In the genomic region with DNA sequence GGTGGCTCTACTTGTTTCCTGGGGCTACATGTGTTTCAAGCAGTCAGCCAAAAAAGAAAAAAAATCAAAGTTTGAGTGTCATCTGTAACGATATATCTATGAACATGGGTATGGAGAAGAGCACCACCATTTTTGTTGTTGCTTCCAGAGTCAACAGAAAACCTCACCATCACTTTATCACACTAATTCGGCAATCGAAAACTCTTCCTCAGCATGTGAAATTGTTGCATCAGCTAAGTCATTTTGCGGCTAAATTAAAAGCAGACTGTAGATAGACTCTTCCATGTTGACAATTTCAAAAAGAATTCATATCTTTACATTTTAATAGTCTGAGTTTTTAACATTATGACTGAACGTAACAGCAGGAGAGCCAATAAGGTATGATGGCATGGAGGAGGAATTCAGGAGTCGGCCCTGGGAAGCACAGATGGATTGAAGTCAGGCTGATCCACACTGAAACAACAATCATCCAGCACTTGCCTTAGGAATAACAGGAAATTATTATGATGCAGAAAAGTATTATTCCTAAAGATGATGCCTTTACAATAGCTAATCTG, we compare ENCODE assay signal across 14 cellular contexts.
DNase-seq lines count a peak whose midpoint lies in the region; ATAC-seq and TF ChIP-seq lines count a peak whose summit lies in the region.
"Had no signal": no experiment of that assay in that cellular context is flagged by ENCODE, and none has a peak within 500 bp of the region (broad histone marks: within the 10 kb centered on the region; RNA-seq: fewer than 3 reads in every experiment).

No MANE protein-coding gene starts in this region.

- ATAC-seq in GM18498 (IDR thresholded peaks at IDR 0.05; ENCODE audit: unreplicated experiment), result no peak
- ATAC-seq: activated naive CD8-positive, alpha-beta T cell treated with anti-CD3 and anti-CD28 coated beads, Interleukin-2, amount 50 U/mL, for 24 hours; stimulated activated effector memory CD8-positive, alpha-beta T cell treated with anti-CD3 and anti-CD28 coated beads, Interleukin-12 subunit alpha, Interleukin-12 subunit beta, amount 100 ng/mL, for 72 hours had no signal

- H2AK5ac ChIP-seq in neuronal stem cell (ENCODE audit: low read depth, low read length), result no peak overlapping the region

- no peak overlapping the region for H4K8ac ChIP-seq in neuronal stem cell (ENCODE audit: low read depth, low read length)

- no peak overlapping the region for H3K23ac ChIP-seq in neuronal stem cell (ENCODE audit: low read depth, low read length, poor library complexity)

- CTCF ChIA-PET in GM10248 (lab: Yijun Ruan, JAX), result no interaction called here

- no peak overlapping the region for H3K9ac ChIP-seq in neuronal stem cell (ENCODE audit: low read depth, low read length, poor library complexity)

- peaks cover 23% of the 10 kb centered on the region for H3K4me1 Mint-ChIP-seq in activated T-helper 2 cell treated with anti-CD3 and anti-CD28 coated beads, Interferon-gamma antibody, Interleukin-2, Interleukin-4, amounts not matched to agents 10 μg/mL and 5 μg/mL and 100 μg/mL, durations not matched to agents 14 hours and 24 hours and 36 hours (ENCODE audit: low read depth)

- H3K18ac ChIP-seq in neuronal stem cell (ENCODE audit: low read length), result no peak overlapping the region

- no peak overlapping the region for H2BK120ac ChIP-seq in neuronal stem cell (ENCODE audit: low read depth, low read length)

- H3K4ac ChIP-seq in neuronal stem cell (ENCODE audit: low read length), result no peak overlapping the region

- H3K27ac ChIP-seq in neuronal stem cell (replicated peaks; ENCODE audit: low read length), result no peak overlapping the region
- H3K27ac ChIP-seq: C4-2B had no signal

- H3K36me3 ChIP-seq in neuronal stem cell (replicated peaks in 1 of 2; ENCODE audit: control insufficient read depth in 2 of 2, insufficient read depth in 2 of 2, low read length in 2 of 2), result no peaks in the 10 kb centered on the region

- no peak overlapping the region for H2BK5ac ChIP-seq in neuronal stem cell (ENCODE audit: low read length)

- peak overlapping the region; percentile 43 for H2AFZ ChIP-seq in neuronal stem cell (ENCODE audit: low read length)

- H2BK12ac ChIP-seq in neuronal stem cell (ENCODE audit: low read length), result no peak overlapping the region

- no peak overlapping the region for H2BK15ac ChIP-seq in neuronal stem cell (ENCODE audit: low read length)

- H3K27me3 Mint-ChIP-seq in activated T-helper 2 cell treated with anti-CD3 and anti-CD28 coated beads, Interferon-gamma antibody, Interleukin-2, Interleukin-4, amounts not matched to agents 10 μg/mL and 5 μg/mL and 100 μg/mL, durations not matched to agents 14 hours and 24 hours and 36 hours (ENCODE audit: low read depth), result peaks cover 4% of the 10 kb centered on the region

- peaks cover 11% of the 10 kb centered on the region for H3K9me3 Mint-ChIP-seq in activated T-helper 2 cell treated with anti-CD3 and anti-CD28 coated beads, Interferon-gamma antibody, Interleukin-2, Interleukin-4, amounts not matched to agents 10 μg/mL and 5 μg/mL and 100 μg/mL, durations not matched to agents 14 hours and 24 hours and 36 hours
- H3K9me3 Mint-ChIP-seq: stimulated activated effector memory CD8-positive, alpha-beta T cell treated with anti-CD3 and anti-CD28 coated beads, Interleukin-12 subunit alpha, Interleukin-12 subunit beta, amount 100 ng/mL, for 72 hours had no signal

- POLR2A ChIA-PET in GM10248 (lab: Yijun Ruan, JAX), result no interaction called here

- H3K27ac Mint-ChIP-seq in activated T-helper 2 cell treated with anti-CD3 and anti-CD28 coated beads, Interferon-gamma antibody, Interleukin-2, Interleukin-4, amounts not matched to agents 10 μg/mL and 5 μg/mL and 100 μg/mL, durations not matched to agents 14 hours and 24 hours and 36 hours, result no peak overlapping the region
- H3K27ac Mint-ChIP-seq: activated naive CD8-positive, alpha-beta T cell treated with anti-CD3 and anti-CD28 coated beads, Interleukin-2, amount 50 U/mL, for 24 hours; stimulated activated effector memory CD8-positive, alpha-beta T cell treated with anti-CD3 and anti-CD28 coated beads, Interleukin-12 subunit alpha, Interleukin-12 subunit beta, amount 100 ng/mL, for 72 hours had no signal

- in situ Hi-C loops in SK-MEL-5 (cut with HindIII; ENCODE audit: low pct_unique_long_range_greater_than_20kb, low sequenced_read_pairs), result no loop called here

- TF ChIP-seq CTCF in GM10248 (IDR thresholded peaks at IDR 0.05; ENCODE audit: control extremely low read depth, extremely low read depth, low read depth, missing control alignments), result no peak

- no peaks in the 10 kb centered on the region for H3K9me3 ChIP-seq in neuronal stem cell (replicated peaks in 1 of 2; ENCODE audit: control insufficient read depth in 2 of 2, insufficient read depth in 1 of 2, low read depth in 1 of 2, low read length in 2 of 2)

- peaks cover 3 to 26% of the 10 kb centered on the region in 2 donors for H3K4me1 ChIP-seq in neuronal stem cell (ENCODE audit: control insufficient read depth in 2 of 2, insufficient read depth in 1 of 2, low read depth in 1 of 2, low read length in 2 of 2)

- no CpG with 5 or more reads among the region's 6 CpGs for WGBS in neuronal stem cell (ENCODE audit: extremely low coverage in 2 of 2, insufficient read length in 2 of 2, insufficient replicate concordance in 1 of 2), 2 donors

- no peak overlapping the region for H3K4me3 Mint-ChIP-seq in activated T-helper 2 cell treated with anti-CD3 and anti-CD28 coated beads, Interferon-gamma antibody, Interleukin-2, Interleukin-4, amounts not matched to agents 10 μg/mL and 5 μg/mL and 100 μg/mL, durations not matched to agents 14 hours and 24 hours and 36 hours (ENCODE audit: low read depth)
- H3K4me3 Mint-ChIP-seq: activated naive CD8-positive, alpha-beta T cell treated with anti-CD3 and anti-CD28 coated beads, Interleukin-2, amount 50 U/mL, for 24 hours; stimulated activated effector memory CD8-positive, alpha-beta T cell treated with anti-CD3 and anti-CD28 coated beads, Interleukin-12 subunit alpha, Interleukin-12 subunit beta, amount 100 ng/mL, for 72 hours had no signal

- no peaks in the 10 kb centered on the region for H3K36me3 Mint-ChIP-seq in activated T-helper 2 cell treated with anti-CD3 and anti-CD28 coated beads, Interferon-gamma antibody, Interleukin-2, Interleukin-4, amounts not matched to agents 10 μg/mL and 5 μg/mL and 100 μg/mL, durations not matched to agents 14 hours and 24 hours and 36 hours (ENCODE audit: low read depth)
- H3K36me3 Mint-ChIP-seq: stimulated activated effector memory CD8-positive, alpha-beta T cell treated with anti-CD3 and anti-CD28 coated beads, Interleukin-12 subunit alpha, Interleukin-12 subunit beta, amount 100 ng/mL, for 72 hours had no signal

- H3K4me3 ChIP-seq in neuronal stem cell (ENCODE audit: low read length in 2 of 2), result no peak overlapping the region

- H3K27me3 ChIP-seq in neuronal stem cell (ENCODE audit: control insufficient read depth in 3 of 3, insufficient read depth in 3 of 3, low read depth in 1 of 3, low read length in 3 of 3), result no peaks in the 10 kb centered on the region

- peak; percentile 24 for DNase-seq in AG08396 (ENCODE audit: low spot score)
- peak; percentile 36 for DNase-seq in SK-MEL-5 (ENCODE audit: low read depth, low spot score)
- DNase-seq in fibroblast of gingiva (ENCODE audit: low read depth), result peak; percentile 51
- no peak for DNase-seq in neuronal stem cell (ENCODE audit: low spot score)
- no peak for DNase-seq in activated T-helper 2 cell treated with anti-CD3 and anti-CD28 coated beads, Interferon-gamma antibody, Interleukin-2, Interleukin-4, amounts not matched to agents 10 μg/mL and 5 μg/mL and 100 μg/mL, durations not matched to agents 14 hours and 24 hours and 36 hours (ENCODE audit: low spot score)
- no peak for DNase-seq in NCI-H82 (lab: John Stamatoyannopoulos, UW)
- no peak for DNase-seq in GM10248 (ENCODE audit: extremely low spot score)
- DNase-seq: activated CD4-positive, alpha-beta T cell treated with anti-CD3 and anti-CD28 coated beads for 4 hours; activated naive CD8-positive, alpha-beta T cell treated with anti-CD3 and anti-CD28 coated beads, Interleukin-2, amount 50 U/mL, for 24 hours; NCI-H1417; retina had no signal

- intact Hi-C loops in activated T-helper 2 cell treated with anti-CD3 and anti-CD28 coated beads, Interferon-gamma antibody, Interleukin-2, Interleukin-4, amounts not matched to agents 10 μg/mL and 5 μg/mL and 100 μg/mL, durations not matched to agents 14 hours and 24 hours and 36 hours (cut with micrococcal nuclease), result loop anchor here (5.0 to 10.0 kb wide), 5 partner anchors 114 to 436 kb away; no protein-coding TSS in a partner anchor

- no peak overlapping the region for H3K14ac ChIP-seq in neuronal stem cell (ENCODE audit: low read length)

- no peak overlapping the region for H4K91ac ChIP-seq in neuronal stem cell (ENCODE audit: low read depth, low read length, poor library complexity)

- H3K4me2 ChIP-seq in neuronal stem cell (ENCODE audit: insufficient read depth, low read length, poor library complexity, severe bottlenecking), result no peak overlapping the region

- no peaks in the 10 kb centered on the region for H3K79me1 ChIP-seq in neuronal stem cell (ENCODE audit: low read depth, low read length)

Comparison
In these comparisons a context has a peak if more than half of its experiments do, and no peak if none do; other contexts are left out.
1. DNase-seq: peak in AG08396 (single experiment), SK-MEL-5 (single experiment) and fibroblast of gingiva (single experiment); none in neuronal stem cell (single experiment), activated T-helper 2 cell treated with anti-CD3 and anti-CD28 coated beads, Interferon-gamma antibody, Interleukin-2, Interleukin-4, amounts not matched to agents 10 μg/mL and 5 μg/mL and 100 μg/mL, durations not matched to agents 14 hours and 24 hours and 36 hours (single experiment), NCI-H82 (single experiment) and GM10248 (single experiment).